In genomic region chr16:56337131-56337857, GRCh38 we compare ENCODE assay signal across 16 cellular contexts.
"Had no signal": no experiment of that assay in that cellular context is flagged by ENCODE, and none has a peak within 500 bp of the region (broad histone marks: within the 10 kb centered on the region; RNA-seq: fewer than 3 reads in every experiment).

No MANE protein-coding gene starts in this region.

- H3K4me2 ChIP-seq: smooth muscle cell had no signal

- H3K27ac ChIP-seq: brain microvascular endothelial cell, esophagus muscularis mucosa, right lobe of liver, upper lobe of right lung had no signal

- H3K36me3 ChIP-seq: brain microvascular endothelial cell, upper lobe of right lung had no signal

- ATAC-seq: activated CD8-positive, alpha-beta T cell treated with anti-CD3 and anti-CD28 coated beads, Interleukin-2, amount 10 ng/mL, durations not matched to agents 7 days and 5 days; mucosa of descending colon; stimulated activated memory B cell treated with anti-CD40 and anti-IgM and Interleukin-4, amounts not matched to agents 10 μg/mL and 1 μg/mL and 100 μg/mL, for 72 hours; upper lobe of right lung had no signal

- H3K27me3 ChIP-seq: brain microvascular endothelial cell, esophagus muscularis mucosa, right lobe of liver, upper lobe of right lung had no signal

- H3K4me1 ChIP-seq: right lobe of liver, upper lobe of right lung had no signal

- H3K4me3 ChIP-seq: esophagus muscularis mucosa, mucosa of descending colon, right lobe of liver, smooth muscle cell, upper lobe of right lung had no signal

- DNase-seq: activated CD4-positive, alpha-beta T cell treated with anti-CD3 and anti-CD28 coated beads, Interleukin-2, amount 10 ng/mL, durations not matched to agents 24 days and 14 days; activated CD4-positive, CD25-positive, alpha-beta regulatory T cell; activated CD8-positive, alpha-beta T cell treated with anti-CD3 and anti-CD28 coated beads, Interleukin-2, amount 10 ng/mL, durations not matched to agents 7 days and 5 days; activated naive CD4-positive, alpha-beta T cell treated with anti-CD3 and anti-CD28 coated beads for 36 hours; activated T-cell treated with anti-CD3 and anti-CD28 coated beads, Interleukin-2, amount 50 U/mL, for 24 hours; brain microvascular endothelial cell; effector memory CD4-positive, alpha-beta T cell; naive B cell; stimulated activated CD4-positive, alpha-beta T cell treated with anti-CD3 and anti-CD28 coated beads, Interleukin-4, amount 100 ng/mL, for 24 hours; T1000; upper lobe of right lung had no signal

- H3K9me3 ChIP-seq: esophagus muscularis mucosa, mucosa of descending colon, right lobe of liver, upper lobe of right lung had no signal
